8 cellular contexts compared by ENCODE assay signal in genomic region chr19:12696366-12697335, GRCh38. TPM values are rescaled to one million over a fixed set of nuclear protein-coding genes. Genes with fewer than 3 reads are reported as not detected.
DNase-seq lines count a peak whose midpoint lies in the region; ATAC-seq and TF ChIP-seq lines count a peak whose summit lies in the region.

Gene FBXW9 (minus strand): TSS chr19:12696631. CDS start chr19:12696581, 50 bp downstream.

- no peaks in the 10 kb centered on the region for H3K27me3 Mint-ChIP-seq in activated naive CD8-positive, alpha-beta T cell treated with anti-CD3 and anti-CD28 coated beads for 36 hours
- H3K27me3 Mint-ChIP-seq in osteocyte (ENCODE audit: unreplicated experiment) = no peaks in the 10 kb centered on the region

- DNase-seq in GF-D8 (lab: John Stamatoyannopoulos, UW) (peak; percentile 83), NCI-H128 (lab: John Stamatoyannopoulos, UW; ENCODE audit: unreplicated experiment) (peak; percentile 83), SKM-1 treated with dmso at 0.1 percent for 144 hours (lab: John Stamatoyannopoulos, UW; ENCODE audit: unreplicated experiment) (peak; percentile 87), head of caudate nucleus (peak; percentile 82 to 100 (median 98)), osteocyte (ENCODE audit: extremely low spot score, unreplicated experiment) (peak; percentile 97), thoracic aorta (ENCODE audit: low spot score) (peak; percentile 95)
- DNase-seq in activated naive CD8-positive, alpha-beta T cell treated with anti-CD3 and anti-CD28 coated beads for 36 hours = peak; percentile 95

- H3K4me3 Mint-ChIP-seq in activated naive CD8-positive, alpha-beta T cell treated with anti-CD3 and anti-CD28 coated beads for 36 hours = peak within 1 kb of the TSS; percentile 87
- peak within 1 kb of the TSS; percentile 91 for H3K4me3 Mint-ChIP-seq in osteocyte (ENCODE audit: unreplicated experiment)

- H3K27ac ChIP-seq in thoracic aorta = peak within 1 kb of the TSS; percentile 96 to 97

- H3K9me3 ChIP-seq in thoracic aorta = no peaks in the 10 kb centered on the region

- intact Hi-C loops in head of caudate nucleus (cut with DNase I) = no loop called here

- ATAC-seq in HG02571 (IDR thresholded peaks at IDR 0.05; ENCODE audit: unreplicated experiment) (peak; percentile 69), thoracic aorta (ENCODE audit: insufficient number of reproducible peaks, low FRiP score, low read depth) (peak; percentile 69)

- H3K4me3 ChIP-seq in thoracic aorta = peak within 1 kb of the TSS; percentile 97

- H3K9me3 Mint-ChIP-seq in activated naive CD8-positive, alpha-beta T cell treated with anti-CD3 and anti-CD28 coated beads for 36 hours = no peaks in the 10 kb centered on the region
- no peaks in the 10 kb centered on the region for H3K9me3 Mint-ChIP-seq in osteocyte (ENCODE audit: unreplicated experiment)

- H3K36me3 ChIP-seq in thoracic aorta = peaks cover 16% of the 10 kb centered on the region

- H3K36me3 Mint-ChIP-seq in activated naive CD8-positive, alpha-beta T cell treated with anti-CD3 and anti-CD28 coated beads for 36 hours = peaks cover 16% of the 10 kb centered on the region
- peaks cover 11% of the 10 kb centered on the region for H3K36me3 Mint-ChIP-seq in osteocyte (ENCODE audit: unreplicated experiment)

- H3K27ac Mint-ChIP-seq in activated naive CD8-positive, alpha-beta T cell treated with anti-CD3 and anti-CD28 coated beads for 36 hours = peak within 1 kb of the TSS; percentile 94
- peak within 1 kb of the TSS; percentile 96 for H3K27ac Mint-ChIP-seq in osteocyte (ENCODE audit: unreplicated experiment)

- peaks cover 7% of the 10 kb centered on the region for H3K4me1 Mint-ChIP-seq in activated naive CD8-positive, alpha-beta T cell treated with anti-CD3 and anti-CD28 coated beads for 36 hours
- H3K4me1 Mint-ChIP-seq in osteocyte (ENCODE audit: unreplicated experiment) = peaks cover 5% of the 10 kb centered on the region

- TF ChIP-seq CTCF in osteocyte (IDR thresholded peaks at IDR 0.05) = no peak
- no peak for TF ChIP-seq CTCF in thoracic aorta (IDR thresholded peaks at IDR 0.05)

- H3K4me1 ChIP-seq in thoracic aorta (ENCODE audit: control insufficient read depth in 1 of 2, low read depth in 2 of 2) = peaks cover 10 to 18% of the 10 kb centered on the region in 2 donors

- H3K27me3 ChIP-seq in thoracic aorta (replicated peaks; ENCODE audit: insufficient read depth) = no peaks in the 10 kb centered on the region

RNA-seq across cellular contexts. Expression of gene FBXW9, which starts in this region (rescaled TPM):
- 10 to 100 TPM; 13.1 to 13.4 TPM for total RNA-seq in activated naive CD8-positive, alpha-beta T cell treated with anti-CD3 and anti-CD28 coated beads for 36 hours
- 10.9 and 11.4 TPM in 2 replicates for total RNA-seq in osteocyte
- 1 to 10 TPM; 3.0 to 3.9 TPM for total RNA-seq in thoracic aorta

Comparison
In these comparisons a context has a peak if more than half of its experiments do, and no peak if none do; other contexts are left out.
1. Peak in every context shown above with its lines: DNase-seq, ATAC-seq, H3K4me3 ChIP-seq and H3K27ac ChIP-seq.